8 cellular contexts compared by ENCODE assay signal in the genomic region with DNA sequence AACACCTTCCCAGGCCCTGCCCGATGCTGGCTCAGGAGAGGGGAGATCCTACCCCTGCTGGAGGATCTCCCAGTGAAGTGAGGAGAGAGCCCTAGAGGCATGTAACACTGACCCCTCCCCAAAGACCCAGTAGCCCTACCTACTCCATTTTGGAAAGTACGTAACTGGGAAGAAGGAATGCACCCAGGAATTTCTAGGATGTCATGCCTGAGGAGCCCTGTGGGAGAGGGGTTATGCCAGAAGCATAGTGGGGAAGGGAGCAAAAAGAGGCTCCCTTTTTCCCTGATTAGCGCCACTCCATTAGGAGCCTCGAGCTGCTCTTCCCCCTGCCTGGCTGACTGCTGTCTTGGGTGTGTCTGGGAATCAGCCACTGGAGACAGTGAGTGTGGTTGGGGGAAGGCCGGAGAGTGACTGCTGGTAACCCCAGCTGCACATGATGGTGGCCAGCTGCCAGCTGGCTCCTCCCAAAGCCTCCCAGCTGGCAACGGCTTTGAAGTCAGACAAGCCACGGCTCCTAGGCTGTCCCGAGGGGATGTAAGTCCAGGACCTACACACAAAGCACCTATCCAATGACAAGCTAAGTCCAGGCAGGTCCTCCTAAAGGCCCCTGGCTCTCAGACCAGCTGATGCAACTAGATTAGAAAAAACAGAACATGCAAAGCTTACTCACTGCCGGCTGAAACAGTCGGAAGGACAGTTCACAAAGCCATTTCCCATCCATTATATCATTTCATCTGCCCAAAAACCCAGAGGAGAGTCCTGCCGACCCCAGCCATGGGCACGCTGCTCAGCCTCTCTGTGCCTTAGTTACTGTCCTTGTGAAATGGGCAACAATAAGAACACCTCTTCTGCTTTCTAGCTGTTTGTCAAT.
DNase-seq lines count a peak whose midpoint lies in the region; ATAC-seq and TF ChIP-seq lines count a peak whose summit lies in the region.

No MANE protein-coding gene starts in this region.

- peaks cover 3% of the 10 kb centered on the region for H3K27me3 Mint-ChIP-seq in GM23338 (ENCODE audit: insufficient read depth, low read depth, poor library complexity)

- H3K36me3 Mint-ChIP-seq in GM23338 (ENCODE audit: low read depth), result no peaks in the 10 kb centered on the region

- 8 to 19% (median 13%) methylated on average over 9 to 12 of the region's 12 CpGs for WGBS in adrenal gland, 4 donors

- peaks cover 0 to 5% (median 0%) of the 10 kb centered on the region in 3 donors for H3K9me3 ChIP-seq in adrenal gland (replicated peaks in 1 of 3)
- H3K9me3 ChIP-seq in cardiac muscle cell (ENCODE audit: low read depth), result no peaks in the 10 kb centered on the region

- H3K36me3 ChIP-seq in GM23338 (ENCODE audit: insufficient read depth) (no peaks in the 10 kb centered on the region), adrenal gland (replicated peaks in 1 of 2) (no peaks in the 10 kb centered on the region), cardiac muscle cell (no peaks in the 10 kb centered on the region)

- H3K4me1 Mint-ChIP-seq in GM23338, result peaks cover 7% of the 10 kb centered on the region

- peak overlapping the region; percentile 63 for H2AFZ ChIP-seq in GM23338

- H3K27ac ChIP-seq in GM23338 (ENCODE audit: low read depth) (no peak overlapping the region), adrenal gland (peak overlapping the region; percentile 77 to 98 (median 94)), cardiac muscle cell (no peak overlapping the region)

- ATAC-seq in GM23338, result peak; percentile 73
- ATAC-seq in HG03196 (IDR thresholded peaks at IDR 0.05; ENCODE audit: unreplicated experiment), result no peak
- no peak for ATAC-seq in HG03139 (IDR thresholded peaks at IDR 0.05; ENCODE audit: unreplicated experiment)

- H3K4me1 ChIP-seq in GM23338 (ENCODE audit: insufficient read depth), result no peaks in the 10 kb centered on the region
- peaks cover 24 to 27% of the 10 kb centered on the region in 2 donors for H3K4me1 ChIP-seq in adrenal gland (replicated peaks in 1 of 2)
- H3K4me1 ChIP-seq in cardiac muscle cell (ENCODE audit: low read depth), result peaks cover 12% of the 10 kb centered on the region

- H3K4me3 Mint-ChIP-seq in GM23338, result no peak overlapping the region

- TF ChIP-seq CTCF in GM23338 (conservative IDR thresholded peaks at IDR 0.05; ENCODE audit: low read depth in 2 of 2), result no peak
- peak in 2 of 6 experiments; percentile 8 to 29 for TF ChIP-seq CTCF in adrenal gland (IDR thresholded peaks at IDR 0.05)
- peak; percentile 4 for TF ChIP-seq CTCF in cardiac muscle cell (IDR thresholded peaks at IDR 0.05; ENCODE audit: low read depth, low read length)

- DNase-seq in AG08396 (ENCODE audit: low spot score) (peak; percentile 83), GM23338 (ENCODE audit: low spot score) (peak; percentile 25), NCI-H2171 treated with DMSO at 0.1 percent for 48 hours (lab: John Stamatoyannopoulos, UW) (peak; percentile 93), adrenal gland (peak; percentile 92 to 99 (median 97)), cardiac muscle cell (ENCODE audit: low read depth in 1 of 2, low spot score in 1 of 2) (peak; percentile 56 to 96), pons (ENCODE audit: low spot score) (peak; percentile 90)

- peaks cover 6% of the 10 kb centered on the region; the same call in 2 of the 3 replicates for H3K9me3 Mint-ChIP-seq in GM23338

- no peaks in the 10 kb centered on the region for H3F3A ChIP-seq in GM23338 (replicated peaks; ENCODE audit: low read depth)

- intact Hi-C loops in adrenal gland (cut with DNase I), result loop anchor here (5.0 to 10.0 kb wide), 2 partner anchors 88 to 130 kb away; no protein-coding TSS in a partner anchor

- H3K4me3 ChIP-seq in GM23338 (no peak overlapping the region), adrenal gland (peak overlapping the region in 1 of 4 donors; percentile 5), cardiac muscle cell (no peak overlapping the region)

- H3K9me2 ChIP-seq in GM23338 (ENCODE audit: insufficient read depth), result no peaks in the 10 kb centered on the region

- H3K4me2 ChIP-seq in GM23338, result no peak overlapping the region

- H3K27ac Mint-ChIP-seq in GM23338, result no peak overlapping the region; the same call in 1 of the 2 replicates

- TF ChIP-seq POLR2A in adrenal gland (IDR thresholded peaks at IDR 0.05), result peak; percentile 48 to 93

- H4K20me1 ChIP-seq in GM23338 (replicated peaks; ENCODE audit: insufficient read depth), result no peaks in the 10 kb centered on the region

- H3K27me3 ChIP-seq in GM23338 (ENCODE audit: insufficient read depth) (no peaks in the 10 kb centered on the region), adrenal gland (no peaks in the 10 kb centered on the region), cardiac muscle cell (no peaks in the 10 kb centered on the region)

- H3K79me2 ChIP-seq in GM23338 (replicated peaks; ENCODE audit: insufficient read depth), result no peaks in the 10 kb centered on the region

TF ChIP-seq in GM23338, 12 proteins besides CTCF, POLR2A, EP300 and RAD21:
- TF ChIP-seq STAT1 (IDR thresholded peaks at IDR 0.05; ENCODE audit: unreplicated experiment) (no peak), POLR2AphosphoS5 (IDR thresholded peaks at IDR 0.05; ENCODE audit: low read depth) (no peak), JUNB (IDR thresholded peaks at IDR 0.05; ENCODE audit: unreplicated experiment) (no peak), NANOG (IDR thresholded peaks at IDR 0.05; ENCODE audit: borderline replicate concordance) (no peak), CREB1 (CRISPR knock-in tag; IDR thresholded peaks at IDR 0.05; ENCODE audit: low read depth) (no peak), ZNF331 (CRISPR knock-in tag; IDR thresholded peaks at IDR 0.05; ENCODE audit: low read depth) (no peak), EZH2phosphoT487 (IDR thresholded peaks at IDR 0.05; ENCODE audit: unreplicated experiment) (no peak), ZNF114 (CRISPR knock-in tag; IDR thresholded peaks at IDR 0.05) (no peak)
- TF ChIP-seq, protein P1, sequence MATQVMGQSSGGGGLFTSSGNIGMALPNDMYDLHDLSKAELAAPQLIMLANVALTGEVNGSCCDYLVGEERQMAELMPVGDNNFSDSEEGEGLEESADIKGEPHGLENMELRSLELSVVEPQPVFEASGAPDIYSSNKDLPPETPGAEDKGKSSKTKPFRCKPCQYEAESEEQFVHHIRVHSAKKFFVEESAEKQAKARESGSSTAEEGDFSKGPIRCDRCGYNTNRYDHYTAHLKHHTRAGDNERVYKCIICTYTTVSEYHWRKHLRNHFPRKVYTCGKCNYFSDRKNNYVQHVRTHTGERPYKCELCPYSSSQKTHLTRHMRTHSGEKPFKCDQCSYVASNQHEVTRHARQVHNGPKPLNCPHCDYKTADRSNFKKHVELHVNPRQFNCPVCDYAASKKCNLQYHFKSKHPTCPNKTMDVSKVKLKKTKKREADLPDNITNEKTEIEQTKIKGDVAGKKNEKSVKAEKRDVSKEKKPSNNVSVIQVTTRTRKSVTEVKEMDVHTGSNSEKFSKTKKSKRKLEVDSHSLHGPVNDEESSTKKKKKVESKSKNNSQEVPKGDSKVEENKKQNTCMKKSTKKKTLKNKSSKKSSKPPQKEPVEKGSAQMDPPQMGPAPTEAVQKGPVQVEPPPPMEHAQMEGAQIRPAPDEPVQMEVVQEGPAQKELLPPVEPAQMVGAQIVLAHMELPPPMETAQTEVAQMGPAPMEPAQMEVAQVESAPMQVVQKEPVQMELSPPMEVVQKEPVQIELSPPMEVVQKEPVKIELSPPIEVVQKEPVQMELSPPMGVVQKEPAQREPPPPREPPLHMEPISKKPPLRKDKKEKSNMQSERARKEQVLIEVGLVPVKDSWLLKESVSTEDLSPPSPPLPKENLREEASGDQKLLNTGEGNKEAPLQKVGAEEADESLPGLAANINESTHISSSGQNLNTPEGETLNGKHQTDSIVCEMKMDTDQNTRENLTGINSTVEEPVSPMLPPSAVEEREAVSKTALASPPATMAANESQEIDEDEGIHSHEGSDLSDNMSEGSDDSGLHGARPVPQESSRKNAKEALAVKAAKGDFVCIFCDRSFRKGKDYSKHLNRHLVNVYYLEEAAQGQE (IDR thresholded peaks at IDR 0.05; ENCODE audit: unreplicated experiment), result no peak
TF ChIP-seq in GM23338: peak in this region for 0.

Comparison
In these comparisons a context has a peak if more than half of its experiments do, and no peak if none do; other contexts are left out.
1. DNase-seq: peak in every context shown above with its lines; median percentile 97 in adrenal gland; 93 in NCI-H2171 treated with DMSO at 0.1 percent for 48 hours; 90 in pons; 83 in AG08396; 76 in cardiac muscle cell; 25 in GM23338.
2. H3K27ac ChIP-seq: peak in adrenal gland (5 of 5); none in GM23338 (single experiment) and cardiac muscle cell (single experiment).